Comparison of ENCODE assay signal across 12 cellular contexts in genomic region chr2:192151848-192152247, GRCh38.
DNase-seq lines count a peak whose midpoint lies in the region; ATAC-seq and TF ChIP-seq lines count a peak whose summit lies in the region.
"Had no signal": no experiment of that assay in that cellular context is flagged by ENCODE, and none has a peak within 500 bp of the region (broad histone marks: within the 10 kb centered on the region; RNA-seq: fewer than 3 reads in every experiment).

No MANE protein-coding gene starts in this region.

- H3K4me3 ChIP-seq in fibroblast of pulmonary artery (replicated peaks; ENCODE audit: low read depth, low read length) = no peak overlapping the region
- H3K4me3 ChIP-seq: ovary had no signal

- no peak for TF ChIP-seq CTCF in fibroblast of pulmonary artery (IDR thresholded peaks at IDR 0.05; ENCODE audit: low read length, missing control alignments)

- peak; percentile 36 for DNase-seq in DMS153 treated with DMSO at 0.1 percent for 48 hours (lab: John Stamatoyannopoulos, UW; ENCODE audit: unreplicated experiment)
- peak; percentile 95 for DNase-seq in NCI-H510A (lab: John Stamatoyannopoulos, UW)
- peak; percentile 21 for DNase-seq in fibroblast of pulmonary artery (ENCODE audit: low read depth)
- no peak for DNase-seq in NCI-H82 (lab: John Stamatoyannopoulos, UW)
- no peak for DNase-seq in SIG-M5 treated with dmso at 0.1 percent for 504 hours (lab: John Stamatoyannopoulos, UW; ENCODE audit: unreplicated experiment)
- no peak for DNase-seq in midbrain (lab: John Stamatoyannopoulos, UW)
- no peak for DNase-seq in NCI-H526 treated with DMSO at 0.1 percent for 48 hours (lab: John Stamatoyannopoulos, UW)
- DNase-seq: cortex of kidney, NCI-H1930, ovary, T-helper 2 cell had no signal

- ATAC-seq in HG03342 (IDR thresholded peaks at IDR 0.05; ENCODE audit: unreplicated experiment) = peak; percentile 59

Comparison
In these comparisons a context has a peak if more than half of its experiments do, and no peak if none do; other contexts are left out.
1. DNase-seq: peak in DMS153 treated with DMSO at 0.1 percent for 48 hours (single experiment), NCI-H510A (single experiment) and fibroblast of pulmonary artery (single experiment); none in NCI-H82 (single experiment), SIG-M5 treated with dmso at 0.1 percent for 504 hours (single experiment), midbrain (single experiment) and NCI-H526 treated with DMSO at 0.1 percent for 48 hours (single experiment).